In the genomic region with DNA sequence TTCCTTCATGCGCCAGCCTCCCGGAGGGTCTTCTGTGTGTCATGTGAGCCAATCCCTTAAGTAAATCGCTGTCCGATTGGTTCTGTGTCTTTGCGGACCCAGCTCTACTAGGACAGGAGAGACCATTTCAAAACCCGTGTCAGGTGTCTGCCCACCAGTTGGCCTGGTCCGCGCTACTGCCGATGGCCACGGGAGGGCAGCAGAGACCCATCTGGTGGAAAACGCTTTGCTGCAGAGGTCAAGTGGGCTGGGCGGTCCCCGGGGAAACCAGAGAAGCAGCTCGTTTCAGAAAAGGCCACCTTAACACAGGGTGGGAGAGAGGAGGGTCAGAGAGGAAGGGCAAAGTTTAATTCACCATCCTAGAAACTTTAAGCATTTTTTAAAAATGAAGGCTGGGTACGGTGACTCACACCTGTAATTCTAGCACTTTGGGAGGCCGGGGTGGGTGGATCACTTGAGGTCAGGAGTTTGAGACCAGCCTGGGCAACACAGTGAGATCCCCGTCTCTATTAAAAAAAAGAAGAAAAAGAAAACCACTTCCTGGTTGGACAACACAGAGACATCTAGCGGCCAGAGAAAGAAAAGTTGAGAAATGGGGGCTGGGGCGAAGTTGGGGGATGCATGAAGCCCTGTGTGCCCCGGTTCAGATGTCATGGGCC, we compare ENCODE assay signal across 8 cellular contexts. TPM values are rescaled to one million over a fixed set of nuclear protein-coding genes. Genes with fewer than 3 reads are reported as not detected.
DNase-seq lines count a peak whose midpoint lies in the region; ATAC-seq, FAIRE-seq and TF ChIP-seq lines count a peak whose summit lies in the region.

No MANE protein-coding gene starts in this region.

- no peak overlapping the region for H3K27ac ChIP-seq in kidney (ENCODE audit: low read depth in 2 of 2, low read length in 2 of 2)

- H3K36me3 ChIP-seq in bronchial epithelial cell (ENCODE audit: control insufficient read depth, insufficient read depth, low read length) (no peaks in the 10 kb centered on the region), kidney (ENCODE audit: control insufficient read depth in 1 of 2, insufficient read depth in 2 of 2, low read length in 2 of 2) (no peaks in the 10 kb centered on the region)

- FAIRE-seq in bronchial epithelial cell (lab: Jason Lieb, UNC) (no peak), kidney (lab: Jason Lieb, UNC) (no peak)

- TF ChIP-seq CTCF in bronchial epithelial cell (IDR thresholded peaks at IDR 0.05; ENCODE audit: insufficient read depth, low read length, severe bottlenecking) (peak; percentile 98), kidney (IDR thresholded peaks at IDR 0.05; ENCODE audit: borderline replicate concordance, extremely low read depth, insufficient read depth) (peak; percentile 95)

- no peaks in the 10 kb centered on the region for H3K9me3 ChIP-seq in kidney (ENCODE audit: control insufficient read depth in 1 of 2, low read length in 2 of 2)

- intact Hi-C loops in kidney (cut with DNase I), result no loop called here

- no peak overlapping the region for H3K9ac ChIP-seq in kidney (ENCODE audit: low read length in 2 of 2)

- peak; percentile 81 for ATAC-seq in HG02759 (IDR thresholded peaks at IDR 0.05; ENCODE audit: unreplicated experiment)
- no peak for ATAC-seq in GM18517 (IDR thresholded peaks at IDR 0.05; ENCODE audit: unreplicated experiment)

- H3K4me3 ChIP-seq in bronchial epithelial cell (ENCODE audit: low read depth, low read length), result no peak overlapping the region
- peak overlapping the region; percentile 42 to 53 for H3K4me3 ChIP-seq in kidney (ENCODE audit: low read length in 2 of 2)

- DNase-seq in Daoy (ENCODE audit: low read depth) (peak; percentile 85), NCI-H2227 treated with DMSO at 0.1 percent for 48 hours (lab: John Stamatoyannopoulos, UW) (peak; percentile 76), bronchial epithelial cell (ENCODE audit: low read depth) (peak; percentile 62), kidney (peak; percentile 92)
- DNase-seq in activated CD4-positive, CD25-positive, alpha-beta regulatory T cell treated with anti-CD3 and anti-CD28 coated beads, Interleukin-2, amount 50 U/mL, for 16 hours (ENCODE audit: low read depth, low spot score), result peak; percentile 58
- peak; percentile 68 to 82 for DNase-seq in stimulated activated CD4-positive, alpha-beta T cell treated with anti-CD3 and anti-CD28 coated beads, Interleukin-15, amount 100 ng/mL, for 48 hours (ENCODE audit: low read depth in 2 of 2)

- no peaks in the 10 kb centered on the region for H3K4me1 ChIP-seq in kidney (ENCODE audit: control insufficient read depth in 1 of 2, insufficient read depth in 1 of 2, low read depth in 1 of 2, low read length in 2 of 2)

- no peaks in the 10 kb centered on the region for H3K27me3 ChIP-seq in bronchial epithelial cell (ENCODE audit: control insufficient read depth, insufficient read depth, low read length)

RNA-seq across cellular contexts. Expression of gene CIBAR2, which starts 2.8 kb away (rescaled TPM):
- not detected in 2 replicates for total RNA-seq in Daoy (2014; rRNA removed; shearing (Covaris generic))
- total RNA-seq in bronchial epithelial cell (not detected in 2 replicates), kidney (1.6 TPM)
- not detected for polyA plus RNA-seq in kidney (ENCODE audit: insufficient read depth, low read depth, low replicate concordance)
